ENCODE assay signal across 1 cellular context in genomic region chr11:62542750-62543567, GRCh38.
A peak's percentile ranks its signal among the peaks of the same experiment; 100 is the strongest.
TF ChIP-seq lines count a peak whose summit lies in the region.

No MANE protein-coding gene starts in this region.

TF ChIP-seq in IMR-90, 13 proteins besides CTCF, POLR2A, EP300 and RAD21:
- peak; percentile 75; the same call in 1 of the 2 replicates for TF ChIP-seq MAZ (IDR thresholded peaks at IDR 0.05; ENCODE audit: borderline replicate concordance, low read depth, low read length)
- TF ChIP-seq MXI1 (IDR thresholded peaks at IDR 0.05; ENCODE audit: borderline replicate concordance, low read depth, low read length), result 0 out of 2 replicates have a peak, but pooled peaks have one; percentile 59
- peak; percentile 90 for TF ChIP-seq SMC3 (IDR thresholded peaks at IDR 0.05; ENCODE audit: low read depth, low read length)
- no peak for TF ChIP-seq FOS (IDR thresholded peaks at IDR 0.05; ENCODE audit: low read depth, low read length)
